ENCODE assay signal across 12 cellular contexts in the genomic region with DNA sequence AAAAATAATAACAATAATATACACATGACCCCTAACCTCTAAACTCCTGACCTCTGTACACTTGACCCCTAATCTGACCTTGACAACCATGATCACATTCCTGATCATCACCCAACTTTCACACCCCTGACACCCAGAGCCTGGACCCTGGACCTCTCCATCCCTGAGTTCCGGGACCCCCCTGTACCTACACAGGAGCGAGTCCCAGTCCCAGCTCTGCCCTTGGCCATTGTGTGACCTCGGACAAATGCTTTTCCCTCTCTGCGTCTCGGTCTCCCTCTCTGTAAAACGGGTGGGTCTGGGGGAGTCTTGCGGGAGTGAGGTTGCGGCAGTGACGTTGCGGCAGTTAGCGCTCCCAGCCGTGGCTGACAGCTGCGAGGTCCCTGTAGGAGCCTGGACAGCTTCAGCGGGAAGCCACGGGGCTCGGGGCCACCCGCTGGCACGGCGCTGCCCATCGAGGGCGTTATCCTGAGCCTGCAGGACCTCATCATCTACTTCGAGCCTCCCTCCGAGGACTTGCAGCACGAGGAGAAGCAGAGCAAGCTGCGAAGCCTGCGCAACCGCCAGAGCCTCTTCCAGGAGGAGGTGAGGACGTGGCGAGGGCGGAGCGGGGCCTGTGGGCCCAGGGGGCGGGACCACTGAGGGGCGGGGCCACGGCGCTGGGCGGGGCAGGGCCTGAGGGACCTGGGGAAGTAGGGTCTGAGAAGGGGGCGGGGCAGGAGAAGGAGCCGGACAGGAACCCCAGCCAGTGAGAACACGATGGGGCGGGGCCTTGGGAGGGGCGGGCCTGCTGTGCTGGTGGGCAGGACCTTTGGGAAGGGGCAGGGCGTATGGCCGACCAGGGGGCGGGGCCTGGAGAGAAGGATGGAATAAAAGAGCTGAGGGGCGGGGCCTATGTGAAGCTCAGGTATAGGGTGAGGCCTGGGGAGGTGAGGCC. TPM values are rescaled to one million over a fixed set of nuclear protein-coding genes. Genes with fewer than 3 reads are reported as not detected.
DNase-seq lines count a peak whose midpoint lies in the region; ATAC-seq and TF ChIP-seq lines count a peak whose summit lies in the region.
"Had no signal": no experiment of that assay in that cellular context is flagged by ENCODE, and none has a peak within 500 bp of the region (broad histone marks: within the 10 kb centered on the region; RNA-seq: fewer than 3 reads in every experiment).

No MANE protein-coding gene starts in this region.

- no peak overlapping the region for H3K18ac ChIP-seq in H9 (ENCODE audit: insufficient read length, low read depth, low read length)

- peak overlapping the region; percentile 69; the same call in 1 of the 2 replicates for H3K14ac ChIP-seq in H9 (ENCODE audit: insufficient read depth, low read length)

- H3K4ac ChIP-seq in H9 (ENCODE audit: low read depth, low read length), result no peak overlapping the region

- H2AK5ac ChIP-seq in H9 (ENCODE audit: insufficient read length, low read length), result no peak overlapping the region

- H3K79me1 ChIP-seq in H9 (ENCODE audit: insufficient read depth, low read depth, low read length, poor library complexity, severe bottlenecking), result no peaks in the 10 kb centered on the region

- H3K4me1 Mint-ChIP-seq in H9, result peaks cover 5 to 11% of the 10 kb centered on the region in 2 experiments; a peak in 3 of 4 replicates
- H3K4me1 Mint-ChIP-seq in activated CD4-positive, alpha-beta memory T cell treated with anti-CD3 and anti-CD28 coated beads for 36 hours (ENCODE audit: low read depth), result peaks cover 4% of the 10 kb centered on the region
- H3K4me1 Mint-ChIP-seq: activated naive CD4-positive, alpha-beta T cell treated with anti-CD3 and anti-CD28 coated beads, Interleukin-2, amount 50 U/mL, for 24 hours had no signal

- TF ChIP-seq POLR2A in erythroblast (IDR thresholded peaks at IDR 0.05; ENCODE audit: low read length), result no peak

- intact Hi-C loops in activated CD4-positive, alpha-beta memory T cell treated with anti-CD3 and anti-CD28 coated beads for 36 hours (cut with micrococcal nuclease), result no loop called here

- H3K23ac ChIP-seq in H9 (ENCODE audit: insufficient read length, low read depth, low read length), result no peak overlapping the region

- H4K20me1 ChIP-seq in H9 (ENCODE audit: control insufficient read depth, insufficient read depth, insufficient read length), result no peaks in the 10 kb centered on the region

- H3K27me3 ChIP-seq in H9 (ENCODE audit: insufficient read depth, low read length), result no peaks in the 10 kb centered on the region
- H3K27me3 ChIP-seq: dorsolateral prefrontal cortex had no signal

- H3K56ac ChIP-seq in H9 (ENCODE audit: insufficient read length, low read depth, low read length), result no peak overlapping the region

- WGBS in H9 (ENCODE audit: extremely low coverage, insufficient read length, low lambda C conversion rate), result no CpG with 5 or more reads among the region's 45 CpGs

- H3T11ph ChIP-seq in H9 (ENCODE audit: low read length), result no peak overlapping the region

- no peak overlapping the region for H3K27ac ChIP-seq in H9 (ENCODE audit: insufficient read length, low read depth, low read length)
- H3K27ac ChIP-seq: dorsolateral prefrontal cortex had no signal

- no peak overlapping the region for H2BK120ac ChIP-seq in H9 (ENCODE audit: low read depth, low read length, poor library complexity, severe bottlenecking)

- DNase-seq in NCI-H146 (lab: John Stamatoyannopoulos, UW) (peak; percentile 17), NCI-H146 treated with DMSO at 0.1 percent for 48 hours (lab: John Stamatoyannopoulos, UW; ENCODE audit: unreplicated experiment) (no peak), H9 (peak; percentile 99), occipital lobe (lab: John Stamatoyannopoulos, UW) (peak; percentile 14), erythroblast (lab: John Stamatoyannopoulos, UW) (no peak), activated gamma-delta T cell treated with Interleukin-2 at 50 U/mL for 16 hours (no peak)
- peak; percentile 36 for DNase-seq in activated CD4-positive, alpha-beta memory T cell treated with anti-CD3 and anti-CD28 coated beads for 36 hours
- DNase-seq: dorsolateral prefrontal cortex, NCI-H524, T-helper 1 cell had no signal

- no peak overlapping the region for H4K8ac ChIP-seq in H9 (replicated peaks; ENCODE audit: insufficient read length, low read depth, low read length)

- H2AFZ ChIP-seq in H9 (ENCODE audit: low read length), result no peak overlapping the region

- no peak for TF ChIP-seq CTCF in H9 (conservative IDR thresholded peaks at IDR 0.05)

- no peak overlapping the region for H2BK15ac ChIP-seq in H9 (ENCODE audit: low read depth, low read length)

- H2BK12ac ChIP-seq in H9 (ENCODE audit: insufficient read length, low read depth, low read length), result no peak overlapping the region

- H3K4me3 Mint-ChIP-seq in H9, result peak overlapping the region in 1 of 2 experiments; percentile 7; a peak in 2 of 5 replicates
- H3K4me3 Mint-ChIP-seq in activated CD4-positive, alpha-beta memory T cell treated with anti-CD3 and anti-CD28 coated beads for 36 hours, result no peak overlapping the region
- H3K4me3 Mint-ChIP-seq: activated naive CD4-positive, alpha-beta T cell treated with anti-CD3 and anti-CD28 coated beads, Interleukin-2, amount 50 U/mL, for 24 hours had no signal

- CTCF ChIA-PET in activated CD4-positive, alpha-beta memory T cell treated with anti-CD3 and anti-CD28 coated beads for 36 hours (lab: Charles Lee), result no interaction called here

- H2BK5ac ChIP-seq in H9 (ENCODE audit: insufficient read length, low read length), result no peak overlapping the region

- no peak overlapping the region for H3K9ac ChIP-seq in H9 (ENCODE audit: extremely low read depth, insufficient read length, low read length)

- no peak for ATAC-seq in GM19023 (IDR thresholded peaks at IDR 0.05; ENCODE audit: unreplicated experiment)

- H3K9me3 ChIP-seq in H9 (ENCODE audit: control insufficient read depth, low read depth, low read length), result no peaks in the 10 kb centered on the region

- no peaks in the 10 kb centered on the region for H3K4me1 ChIP-seq in H9 (ENCODE audit: insufficient read depth, low read length)

- peaks cover 50 to 60% (median 58%) of the 10 kb centered on the region in 3 experiments for H3K36me3 Mint-ChIP-seq in H9 (ENCODE audit: insufficient read depth in 1 of 3, low read depth in 3 of 3)
- no peaks in the 10 kb centered on the region for H3K36me3 Mint-ChIP-seq in activated CD4-positive, alpha-beta memory T cell treated with anti-CD3 and anti-CD28 coated beads for 36 hours
- H3K36me3 Mint-ChIP-seq: activated naive CD4-positive, alpha-beta T cell treated with anti-CD3 and anti-CD28 coated beads, Interleukin-2, amount 50 U/mL, for 24 hours had no signal

- no peaks in the 10 kb centered on the region; the same call in 1 of the 2 replicates for H3K27me3 Mint-ChIP-seq in H9 (ENCODE audit: low read depth)
- H3K27me3 Mint-ChIP-seq in activated CD4-positive, alpha-beta memory T cell treated with anti-CD3 and anti-CD28 coated beads for 36 hours, result no peaks in the 10 kb centered on the region
- H3K27me3 Mint-ChIP-seq: activated naive CD4-positive, alpha-beta T cell treated with anti-CD3 and anti-CD28 coated beads, Interleukin-2, amount 50 U/mL, for 24 hours had no signal

- no peaks in the 10 kb centered on the region for H3K9me3 Mint-ChIP-seq in H9
- no peaks in the 10 kb centered on the region for H3K9me3 Mint-ChIP-seq in activated CD4-positive, alpha-beta memory T cell treated with anti-CD3 and anti-CD28 coated beads for 36 hours
- H3K9me3 Mint-ChIP-seq: activated naive CD4-positive, alpha-beta T cell treated with anti-CD3 and anti-CD28 coated beads, Interleukin-2, amount 50 U/mL, for 24 hours had no signal

- H3K79me2 ChIP-seq in H9 (ENCODE audit: insufficient read depth, low read length), result no peaks in the 10 kb centered on the region

- no peak overlapping the region for H4K91ac ChIP-seq in H9 (ENCODE audit: insufficient read length, low read depth, low read length)

- POLR2A ChIA-PET in activated CD4-positive, alpha-beta memory T cell treated with anti-CD3 and anti-CD28 coated beads for 36 hours (lab: Charles Lee), result no interaction called here

- H3K23me2 ChIP-seq in H9 (ENCODE audit: insufficient read length, low read depth, low read length, poor library complexity, severe bottlenecking), result peaks cover 5% of the 10 kb centered on the region

- peak overlapping the region in 2 of 3 experiments; percentile 70 to 76; a peak in 3 of 7 replicates for H3K27ac Mint-ChIP-seq in H9
- H3K27ac Mint-ChIP-seq in activated CD4-positive, alpha-beta memory T cell treated with anti-CD3 and anti-CD28 coated beads for 36 hours, result no peak overlapping the region
- H3K27ac Mint-ChIP-seq: activated naive CD4-positive, alpha-beta T cell treated with anti-CD3 and anti-CD28 coated beads, Interleukin-2, amount 50 U/mL, for 24 hours had no signal

- no peak overlapping the region for H3K4me2 ChIP-seq in H9 (ENCODE audit: insufficient read depth, insufficient read length, low read length)

- no peak overlapping the region for H2BK20ac ChIP-seq in H9 (ENCODE audit: low read depth, low read length, poor library complexity, severe bottlenecking)

- H4K5ac ChIP-seq in H9 (ENCODE audit: insufficient read length, low read depth, low read length), result no peak overlapping the region

RNA-seq across cellular contexts. Expression of gene RYR1, which starts 19.2 kb away (rescaled TPM):
- total RNA-seq in H9 (2021), result 8.4 and 8.9 TPM in 2 replicates
- total RNA-seq in activated CD4-positive, alpha-beta memory T cell treated with anti-CD3 and anti-CD28 coated beads for 36 hours, result 1 to 10 TPM; 2.4 to 2.5 TPM
- total RNA-seq in occipital lobe, result 4.5 TPM

RNA-seq across cellular contexts. Expression of gene RASGRP4, which starts 26.7 kb away (rescaled TPM):
- total RNA-seq in H9 (2021), result 0.28 and 0.39 TPM in 2 replicates
- 1 to 10 TPM; 7.4 to 8.3 TPM for total RNA-seq in activated CD4-positive, alpha-beta memory T cell treated with anti-CD3 and anti-CD28 coated beads for 36 hours
- total RNA-seq in occipital lobe, result 0.16 TPM

RNA-seq across cellular contexts. Expression of gene FAM98C, which starts 49.8 kb away (rescaled TPM):
- total RNA-seq in H9 (2021) (15.0 and 16.4 TPM in 2 replicates), occipital lobe (8.0 TPM)
- 10 to 100 TPM; 29.8 to 31.9 TPM for total RNA-seq in activated CD4-positive, alpha-beta memory T cell treated with anti-CD3 and anti-CD28 coated beads for 36 hours

Comparison
In these comparisons a context has a peak if more than half of its experiments do, and no peak if none do; other contexts are left out.
1. DNase-seq: peak in NCI-H146 (single experiment), H9 (single experiment), activated CD4-positive, alpha-beta memory T cell treated with anti-CD3 and anti-CD28 coated beads for 36 hours (single experiment) and occipital lobe (single experiment); none in NCI-H146 treated with DMSO at 0.1 percent for 48 hours (single experiment), erythroblast (0 of 2) and activated gamma-delta T cell treated with Interleukin-2 at 50 U/mL for 16 hours (single experiment).